Comparison of ENCODE assay signal across 14 cellular contexts in genomic region chrX:13303248-13303647, GRCh38. TPM values are rescaled to one million over a fixed set of nuclear protein-coding genes. Genes with fewer than 3 reads are reported as not detected.
DNase-seq lines count a peak whose midpoint lies in the region; ATAC-seq, FAIRE-seq and TF ChIP-seq lines count a peak whose summit lies in the region.
"Not testable (repeated sequence)": the region's sequence is repeated elsewhere in the genome, so short reads cannot be mapped to it uniquely, and the experiment has no call there.
"Had no signal": no experiment of that assay in that cellular context is flagged by ENCODE, and none has a peak within 500 bp of the region (broad histone marks: within the 10 kb centered on the region; RNA-seq: fewer than 3 reads in every experiment).

No MANE protein-coding gene starts in this region.

- H3K27me3 ChIP-seq in Caco-2 (replicated peaks; ENCODE audit: control insufficient read depth, insufficient read depth, low read length); astrocyte (ENCODE audit: insufficient read depth, low read length); bronchial epithelial cell (ENCODE audit: control insufficient read depth, insufficient read depth, low read length); neuronal stem cell (ENCODE audit: control insufficient read depth in 3 of 3, insufficient read depth in 3 of 3, low read depth in 1 of 3, low read length in 3 of 3): not testable (repeated sequence)

- H2BK5ac ChIP-seq in neuronal stem cell (ENCODE audit: low read length) = not testable (repeated sequence)

- not testable (repeated sequence) for H3K79me2 ChIP-seq in astrocyte (ENCODE audit: insufficient read depth, low read length)

- H2AFZ ChIP-seq in astrocyte (ENCODE audit: low read depth, low read length) = not testable (repeated sequence)
- H2AFZ ChIP-seq in neuronal stem cell (ENCODE audit: low read length) = peak overlapping the region; percentile 19

- H3K14ac ChIP-seq in neuronal stem cell (ENCODE audit: low read length) = not testable (repeated sequence)

- CTCF ChIA-PET in Caco-2 (lab: Charles Lee) = not testable (repeated sequence)
- CTCF ChIA-PET in activated CD4-positive, alpha-beta memory T cell treated with anti-CD3 and anti-CD28 coated beads for 36 hours (lab: Charles Lee) = interaction anchor here (0.7 kb wide), 1 partner anchor 47 kb away, joined by 3 read pairs; no protein-coding TSS in a partner anchor

- not testable (repeated sequence) for H3K4me2 ChIP-seq in astrocyte (ENCODE audit: low read length); neuronal stem cell (ENCODE audit: insufficient read depth, low read length, poor library complexity, severe bottlenecking)

- H3K4me3 Mint-ChIP-seq in Caco-2 (ENCODE audit: unreplicated experiment); activated CD4-positive, alpha-beta memory T cell treated with anti-CD3 and anti-CD28 coated beads for 36 hours; astrocyte (ENCODE audit: unreplicated experiment): not testable (repeated sequence)

- FAIRE-seq in astrocyte (lab: Jason Lieb, UNC); bronchial epithelial cell (lab: Jason Lieb, UNC): not testable (repeated sequence)

- H3K23ac ChIP-seq in neuronal stem cell (ENCODE audit: low read depth, low read length, poor library complexity) = not testable (repeated sequence)

- TF ChIP-seq CTCF in Caco-2 (IDR thresholded peaks at IDR 0.05; ENCODE audit: insufficient read depth in 1 of 2, low read depth in 1 of 2, low read length in 1 of 2, severe bottlenecking in 1 of 2, unreplicated experiment in 1 of 2); astrocyte (IDR thresholded peaks at IDR 0.05; ENCODE audit: insufficient read depth, low read depth, low read length); bronchial epithelial cell (IDR thresholded peaks at IDR 0.05; ENCODE audit: insufficient read depth, low read length, severe bottlenecking): not testable (repeated sequence)

- H3K27ac Mint-ChIP-seq in Caco-2 (ENCODE audit: unreplicated experiment) = peak overlapping the region; percentile 47
- not testable (repeated sequence) for H3K27ac Mint-ChIP-seq in activated CD4-positive, alpha-beta memory T cell treated with anti-CD3 and anti-CD28 coated beads for 36 hours
- H3K27ac Mint-ChIP-seq in astrocyte (ENCODE audit: unreplicated experiment) = peak overlapping the region; percentile 34

- H3K4ac ChIP-seq in neuronal stem cell (ENCODE audit: low read length) = not testable (repeated sequence)

- H3K27me3 Mint-ChIP-seq in Caco-2 (ENCODE audit: insufficient read depth, unreplicated experiment); activated CD4-positive, alpha-beta memory T cell treated with anti-CD3 and anti-CD28 coated beads for 36 hours; astrocyte (ENCODE audit: low read depth, unreplicated experiment): not testable (repeated sequence)

- not testable (repeated sequence) for H3K9ac ChIP-seq in astrocyte (ENCODE audit: low read length); neuronal stem cell (ENCODE audit: low read depth, low read length, poor library complexity)

- H2BK15ac ChIP-seq in neuronal stem cell (ENCODE audit: low read length) = not testable (repeated sequence)

- WGBS in neuronal stem cell (ENCODE audit: extremely low coverage in 2 of 2, insufficient read length in 2 of 2, insufficient replicate concordance in 1 of 2), 2 donors = no CpG with 5 or more reads among the region's 2 CpGs

- H3K27ac ChIP-seq in astrocyte (ENCODE audit: low read depth, low read length); neuronal stem cell (replicated peaks; ENCODE audit: low read length): not testable (repeated sequence)

- not testable (repeated sequence) for H2BK12ac ChIP-seq in neuronal stem cell (ENCODE audit: low read length)

- H3K18ac ChIP-seq in neuronal stem cell (ENCODE audit: low read length) = not testable (repeated sequence)

- not testable (repeated sequence) for BruUV-seq in Caco-2 (replicated peaks; lab: Mats Ljungman, UMichigan)

- peaks cover 19% of the 10 kb centered on the region for H3K9me3 Mint-ChIP-seq in Caco-2 (ENCODE audit: unreplicated experiment)
- H3K9me3 Mint-ChIP-seq in activated CD4-positive, alpha-beta memory T cell treated with anti-CD3 and anti-CD28 coated beads for 36 hours; astrocyte (ENCODE audit: unreplicated experiment): not testable (repeated sequence)

- H3K9me3 ChIP-seq in Caco-2; astrocyte (ENCODE audit: insufficient read depth, low read depth, low read length); neuronal stem cell (replicated peaks in 1 of 2; ENCODE audit: control insufficient read depth in 2 of 2, insufficient read depth in 1 of 2, low read depth in 1 of 2, low read length in 2 of 2): not testable (repeated sequence)

- H3K4me1 ChIP-seq in Caco-2 = peaks cover 20% of the 10 kb centered on the region
- H3K4me1 ChIP-seq in astrocyte (ENCODE audit: insufficient read depth, low read length); neuronal stem cell (ENCODE audit: control insufficient read depth in 2 of 2, insufficient read depth in 1 of 2, low read depth in 1 of 2, low read length in 2 of 2): not testable (repeated sequence)

- H4K20me1 ChIP-seq in astrocyte (ENCODE audit: insufficient read depth, low read length) = not testable (repeated sequence)

- H3K79me1 ChIP-seq in neuronal stem cell (ENCODE audit: low read depth, low read length) = not testable (repeated sequence)

- not testable (repeated sequence) for H2AK5ac ChIP-seq in neuronal stem cell (ENCODE audit: low read depth, low read length)

- POLR2A ChIA-PET in Caco-2 (lab: Charles Lee); activated CD4-positive, alpha-beta memory T cell treated with anti-CD3 and anti-CD28 coated beads for 36 hours (lab: Charles Lee): not testable (repeated sequence)

- intact Hi-C loops in Caco-2 (cut with micrococcal nuclease; ENCODE audit: unreplicated experiment); activated CD4-positive, alpha-beta memory T cell treated with anti-CD3 and anti-CD28 coated beads for 36 hours (cut with micrococcal nuclease): not testable (repeated sequence)

- H3K36me3 ChIP-seq in Caco-2 (ENCODE audit: control insufficient read depth, insufficient read depth, low read length); astrocyte (ENCODE audit: insufficient read depth, low read length); bronchial epithelial cell (ENCODE audit: control insufficient read depth, insufficient read depth, low read length); neuronal stem cell (replicated peaks in 1 of 2; ENCODE audit: control insufficient read depth in 2 of 2, insufficient read depth in 2 of 2, low read length in 2 of 2): not testable (repeated sequence)

- H3K36me3 Mint-ChIP-seq in Caco-2 (ENCODE audit: insufficient read depth, unreplicated experiment); activated CD4-positive, alpha-beta memory T cell treated with anti-CD3 and anti-CD28 coated beads for 36 hours; astrocyte (ENCODE audit: low read depth, unreplicated experiment): not testable (repeated sequence)

- not testable (repeated sequence) for H3K4me1 Mint-ChIP-seq in Caco-2 (ENCODE audit: low read depth, unreplicated experiment); astrocyte (ENCODE audit: low read depth, unreplicated experiment)
- peaks cover 21% of the 10 kb centered on the region for H3K4me1 Mint-ChIP-seq in activated CD4-positive, alpha-beta memory T cell treated with anti-CD3 and anti-CD28 coated beads for 36 hours (ENCODE audit: low read depth)

- ATAC-seq in SK-N-SH treated with all-trans-retinoic acid at 6 μM for 48 hours = peak; percentile 54

- H3K4me3 ChIP-seq in Caco-2 (ENCODE audit: low read depth, low read length); astrocyte (ENCODE audit: insufficient read depth, low read depth, low read length); bronchial epithelial cell (ENCODE audit: low read depth, low read length); neuronal stem cell (ENCODE audit: low read length in 2 of 2): not testable (repeated sequence)

- DNase-seq in Caco-2; astrocyte (ENCODE audit: low read depth); neuronal stem cell (ENCODE audit: low spot score): not testable (repeated sequence)
- DNase-seq in HT1080 (ENCODE audit: low read depth) (peak; percentile 43), bronchial epithelial cell (ENCODE audit: low read depth) (peak; percentile 30)
- DNase-seq in activated CD4-positive, alpha-beta memory T cell treated with anti-CD3 and anti-CD28 coated beads for 36 hours = peak; percentile 8
- peak; percentile 3 for DNase-seq in stimulated activated CD4-positive, alpha-beta T cell treated with anti-CD3 and anti-CD28 coated beads, Interleukin-4, amount 100 ng/mL, for 24 hours

- not testable (repeated sequence) for H4K8ac ChIP-seq in neuronal stem cell (ENCODE audit: low read depth, low read length)

- not testable (repeated sequence) for H4K91ac ChIP-seq in neuronal stem cell (ENCODE audit: low read depth, low read length, poor library complexity)

- H2BK120ac ChIP-seq in neuronal stem cell (ENCODE audit: low read depth, low read length) = not testable (repeated sequence)

RNA-seq across cellular contexts. Expression of gene ATXN3L, which starts 16.6 kb away (rescaled TPM):
- total RNA-seq in Caco-2 (2022) (not detected in 2 replicates), astrocyte (not detected in 2 replicates), bronchial epithelial cell (not detected in 2 replicates)
- not detected in 2 replicates for total RNA-seq in HT1080 (2014; rRNA removed; shearing (Covaris generic))
- not detected in 2 replicates for polyA plus RNA-seq in HT1080 (2015; cell fraction: cytosol; rRNA removed)
- polyA plus RNA-seq in HT1080 (2015; cell fraction: nucleus; rRNA removed) = not detected in 2 replicates
- total RNA-seq in activated CD4-positive, alpha-beta memory T cell treated with anti-CD3 and anti-CD28 coated beads for 36 hours = not detected
- not detected for polyA plus RNA-seq in neuronal stem cell (2013, experiment 1 of 2)
- not detected for polyA plus RNA-seq in neuronal stem cell (2013, experiment 2 of 2)
- total RNA-seq: CD4-positive, alpha-beta T cell; H1; IMR-90; NCI-H460; PC-9; SK-MEL-5 had no signal
- polyA plus RNA-seq: H1, IMR-90 had no signal
